Comparison of ENCODE assay signal across 9 cellular contexts in the genomic region with DNA sequence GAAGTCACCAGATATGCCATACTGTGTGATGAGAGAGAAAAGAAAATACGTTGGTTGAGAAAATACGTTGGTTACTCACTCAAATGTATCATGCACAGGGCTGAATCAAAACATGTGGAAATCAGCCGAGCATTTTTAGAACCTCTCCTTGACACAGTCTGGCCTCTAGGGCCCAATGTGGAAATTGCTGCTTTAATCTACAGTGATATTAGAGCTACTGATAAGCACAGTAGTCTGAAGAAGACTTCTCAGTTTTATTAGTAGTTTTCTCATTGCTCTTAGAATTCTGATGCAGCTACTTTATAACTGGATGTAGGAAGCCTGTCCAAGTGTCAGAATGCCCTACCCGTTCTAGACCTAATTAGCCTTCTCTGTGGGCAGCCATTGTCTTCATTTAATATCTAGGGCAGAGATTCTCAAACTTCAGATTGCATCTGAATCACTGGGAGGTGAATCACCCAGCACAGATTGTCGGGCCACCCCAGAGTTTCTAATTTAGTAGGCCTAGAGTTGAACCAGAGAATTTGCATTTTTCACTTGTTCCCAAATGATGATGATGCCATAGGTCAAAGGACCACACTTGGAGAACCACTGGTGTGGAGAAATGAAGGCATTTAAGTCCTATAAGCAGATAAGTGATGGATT.
A peak's percentile ranks its signal among the peaks of the same experiment; 100 is the strongest.
DNase-seq lines count a peak whose midpoint lies in the region; ATAC-seq, FAIRE-seq and TF ChIP-seq lines count a peak whose summit lies in the region.
"Had no signal": no experiment of that assay in that cellular context is flagged by ENCODE, and none has a peak within 500 bp of the region (broad histone marks: within the 10 kb centered on the region; RNA-seq: fewer than 3 reads in every experiment).

No MANE protein-coding gene starts in this region.

- H3K27me3 ChIP-seq in bronchial epithelial cell (ENCODE audit: control insufficient read depth, insufficient read depth, low read length) (no peaks in the 10 kb centered on the region), psoas muscle (ENCODE audit: insufficient read depth in 3 of 3, low read length in 2 of 3) (no peaks in the 10 kb centered on the region)

- POLR2A ChIA-PET in activated CD4-positive, alpha-beta T cell treated with anti-CD3 and anti-CD28 coated beads for 36 hours (lab: Charles Lee), result interaction anchor here (0.5 kb wide), 1 partner anchor 174 kb away, joined by 3 read pairs; no protein-coding TSS in a partner anchor

- H3K36me3 ChIP-seq in bronchial epithelial cell (ENCODE audit: control insufficient read depth, insufficient read depth, low read length) (no peaks in the 10 kb centered on the region), psoas muscle (ENCODE audit: insufficient read depth in 1 of 2, low read depth in 1 of 2) (no peaks in the 10 kb centered on the region)
- H3K36me3 ChIP-seq: prostate gland had no signal

- peaks cover 9% of the 10 kb centered on the region for H3K4me1 Mint-ChIP-seq in activated CD4-positive, alpha-beta T cell treated with anti-CD3 and anti-CD28 coated beads for 36 hours

- CTCF ChIA-PET in activated CD4-positive, alpha-beta T cell treated with anti-CD3 and anti-CD28 coated beads for 36 hours (lab: Charles Lee), result interaction anchor here (0.9 to 1.3 kb wide), 4 partner anchors 31 to 361 kb away, joined by 3 to 5 read pairs (median 3); no protein-coding TSS in a partner anchor

- no peaks in the 10 kb centered on the region for H3K36me3 Mint-ChIP-seq in activated CD4-positive, alpha-beta T cell treated with anti-CD3 and anti-CD28 coated beads for 36 hours (ENCODE audit: low read depth)

- H3K4me1 ChIP-seq in psoas muscle, result peaks cover 5% of the 10 kb centered on the region
- H3K4me1 ChIP-seq: prostate gland had no signal

- no peaks in the 10 kb centered on the region for H3K9me3 ChIP-seq in psoas muscle
- H3K9me3 ChIP-seq: prostate gland had no signal

- ATAC-seq in activated CD4-positive, alpha-beta T cell treated with anti-CD3 and anti-CD28 coated beads for 36 hours, result peak; percentile 90
- ATAC-seq in HG02610 (IDR thresholded peaks at IDR 0.05; ENCODE audit: unreplicated experiment), result peak; percentile 72
- ATAC-seq in psoas muscle, result peak in 3 of 4 donors; percentile 52 to 82 (median 69)
- no peak for ATAC-seq in HG03571 (IDR thresholded peaks at IDR 0.05; ENCODE audit: unreplicated experiment)

- no peak overlapping the region for H3K27ac Mint-ChIP-seq in activated CD4-positive, alpha-beta T cell treated with anti-CD3 and anti-CD28 coated beads for 36 hours

- intact Hi-C loops in activated CD4-positive, alpha-beta T cell treated with anti-CD3 and anti-CD28 coated beads for 36 hours (cut with DNase I, micrococcal nuclease), result no loop called here
- intact Hi-C loops in psoas muscle (cut with DNase I), result no loop called here

- H3K27me3 Mint-ChIP-seq in activated CD4-positive, alpha-beta T cell treated with anti-CD3 and anti-CD28 coated beads for 36 hours, result no peaks in the 10 kb centered on the region

- no peak overlapping the region for H3K4me3 Mint-ChIP-seq in activated CD4-positive, alpha-beta T cell treated with anti-CD3 and anti-CD28 coated beads for 36 hours

- no peak overlapping the region for H3K27ac ChIP-seq in psoas muscle
- H3K27ac ChIP-seq: prostate gland had no signal

- FAIRE-seq in bronchial epithelial cell (lab: Jason Lieb, UNC), result no peak

- WGBS in psoas muscle, 3 donors, result 33 to 67% (median 42%) methylated on average over 5 of the region's 5 CpGs

- DNase-seq in activated CD4-positive, alpha-beta T cell treated with anti-CD3 and anti-CD28 coated beads for 36 hours, result peak; percentile 51
- no peak for DNase-seq in activated CD4-positive, alpha-beta T cell treated with anti-CD3 and anti-CD28 coated beads, Interleukin-2, amount 50 U/mL, for 4 hours
- DNase-seq in bronchial epithelial cell (ENCODE audit: low read depth), result peak; percentile 1
- DNase-seq in psoas muscle, result no peak
- no peak for DNase-seq in cerebellar nuclear complex (lab: John Stamatoyannopoulos, UW)
- no peak for DNase-seq in SHP77 treated with DMSO at 0.1 percent for 48 hours (lab: John Stamatoyannopoulos, UW)

- H3K9me3 Mint-ChIP-seq in activated CD4-positive, alpha-beta T cell treated with anti-CD3 and anti-CD28 coated beads for 36 hours (ENCODE audit: low read depth), result no peaks in the 10 kb centered on the region

- TF ChIP-seq CTCF in bronchial epithelial cell (IDR thresholded peaks at IDR 0.05; ENCODE audit: insufficient read depth, low read length, severe bottlenecking), result no peak
- TF ChIP-seq CTCF in psoas muscle (IDR thresholded peaks at IDR 0.05), result peak; percentile 40

- H3K4me3 ChIP-seq in bronchial epithelial cell (ENCODE audit: low read depth, low read length) (no peak overlapping the region), psoas muscle (no peak overlapping the region)
- H3K4me3 ChIP-seq: prostate gland had no signal

Comparison
In these comparisons a context has a peak if more than half of its experiments do, and no peak if none do; other contexts are left out.
1. DNase-seq: peak in activated CD4-positive, alpha-beta T cell treated with anti-CD3 and anti-CD28 coated beads for 36 hours (single experiment) and bronchial epithelial cell (single experiment); none in activated CD4-positive, alpha-beta T cell treated with anti-CD3 and anti-CD28 coated beads, Interleukin-2, amount 50 U/mL, for 4 hours (0 of 2), psoas muscle (0 of 2), cerebellar nuclear complex (0 of 2) and SHP77 treated with DMSO at 0.1 percent for 48 hours (single experiment).